8 cellular contexts compared by ENCODE assay signal in the genomic region with DNA sequence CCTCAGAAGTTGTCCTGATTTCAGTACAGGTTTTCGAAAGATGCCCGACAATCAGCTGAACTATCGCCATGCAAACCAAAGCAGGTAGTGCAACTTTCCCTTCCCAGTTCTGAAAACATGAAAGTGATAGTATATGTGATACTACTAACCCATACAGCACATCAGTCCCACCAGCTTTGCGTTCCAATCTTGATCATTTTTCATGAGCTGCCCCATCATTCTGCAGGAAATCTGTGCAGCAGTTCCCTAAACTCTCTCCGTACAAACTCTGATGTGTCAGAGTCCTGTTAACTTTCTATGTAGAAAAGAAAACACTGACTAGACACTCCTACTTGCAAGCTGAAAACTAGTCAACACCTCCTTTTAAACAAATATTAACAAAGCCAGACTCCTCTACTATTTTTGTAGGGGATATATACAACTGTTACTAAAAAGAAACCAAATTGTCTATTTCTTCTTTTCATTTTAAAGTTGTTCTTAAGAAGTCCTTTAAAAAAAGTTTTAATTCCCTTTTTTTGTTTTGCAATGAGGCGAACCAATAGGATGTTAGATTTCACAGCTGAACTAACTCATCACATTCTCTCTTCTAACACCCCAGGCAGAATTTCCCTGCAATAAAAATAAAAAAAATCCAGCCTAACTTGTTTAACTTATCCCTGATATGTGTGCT.
DNase-seq lines count a peak whose midpoint lies in the region; ATAC-seq and TF ChIP-seq lines count a peak whose summit lies in the region.

No MANE protein-coding gene starts in this region.

- H3K27ac Mint-ChIP-seq in chondrocyte (ENCODE audit: unreplicated experiment), result peak overlapping the region; percentile 73
- peak overlapping the region; percentile 75 for H3K27ac Mint-ChIP-seq in osteocyte (ENCODE audit: unreplicated experiment)

- H3K4me3 Mint-ChIP-seq in chondrocyte (ENCODE audit: unreplicated experiment), result peak overlapping the region; percentile 11
- peak overlapping the region; percentile 65 for H3K4me3 Mint-ChIP-seq in osteocyte (ENCODE audit: unreplicated experiment)

- H3K27me3 Mint-ChIP-seq in chondrocyte (ENCODE audit: low read depth), result no peaks in the 10 kb centered on the region
- no peaks in the 10 kb centered on the region for H3K27me3 Mint-ChIP-seq in osteocyte (ENCODE audit: unreplicated experiment)

- peak; percentile 56 for ATAC-seq in GM18858 (IDR thresholded peaks at IDR 0.05; ENCODE audit: unreplicated experiment)
- peak; percentile 79 for ATAC-seq in HG02943 (IDR thresholded peaks at IDR 0.05; ENCODE audit: low read depth, unreplicated experiment)
- ATAC-seq in activated CD4-positive, CD25-positive, alpha-beta regulatory T cell treated with anti-CD3 and anti-CD28 coated beads, Interleukin-2, amount 50 U/mL, for 24 hours, result no peak

- H3K9me3 Mint-ChIP-seq in chondrocyte (ENCODE audit: low read depth), result no peaks in the 10 kb centered on the region
- no peaks in the 10 kb centered on the region for H3K9me3 Mint-ChIP-seq in osteocyte (ENCODE audit: unreplicated experiment)

- H3K36me3 Mint-ChIP-seq in chondrocyte (ENCODE audit: low read depth), result no peaks in the 10 kb centered on the region
- no peaks in the 10 kb centered on the region for H3K36me3 Mint-ChIP-seq in osteocyte (ENCODE audit: unreplicated experiment)

- TF ChIP-seq CTCF in chondrocyte (IDR thresholded peaks at IDR 0.05) (no peak), osteocyte (IDR thresholded peaks at IDR 0.05) (no peak)

- H3K4me1 Mint-ChIP-seq in chondrocyte (ENCODE audit: low read depth), result peaks cover 41% of the 10 kb centered on the region
- peaks cover 41% of the 10 kb centered on the region for H3K4me1 Mint-ChIP-seq in osteocyte (ENCODE audit: unreplicated experiment)

- DNase-seq in chondrocyte (ENCODE audit: low spot score) (no peak), osteocyte (ENCODE audit: extremely low spot score, unreplicated experiment) (no peak), NCI-H82 (lab: John Stamatoyannopoulos, UW) (no peak), NCI-H1092 treated with DMSO at 0.1 percent for 48 hours (lab: John Stamatoyannopoulos, UW) (no peak)
- DNase-seq in activated T-cell treated with anti-CD3 and anti-CD28 coated beads, Interleukin-2, amount 50 U/mL, for 1 hour, result no peak

Comparison
In these comparisons a context has a peak if more than half of its experiments do, and no peak if none do; other contexts are left out.
1. ATAC-seq: peak in GM18858 (single experiment) and HG02943 (single experiment); none in activated CD4-positive, CD25-positive, alpha-beta regulatory T cell treated with anti-CD3 and anti-CD28 coated beads, Interleukin-2, amount 50 U/mL, for 24 hours (0 of 2).